In the genomic region with DNA sequence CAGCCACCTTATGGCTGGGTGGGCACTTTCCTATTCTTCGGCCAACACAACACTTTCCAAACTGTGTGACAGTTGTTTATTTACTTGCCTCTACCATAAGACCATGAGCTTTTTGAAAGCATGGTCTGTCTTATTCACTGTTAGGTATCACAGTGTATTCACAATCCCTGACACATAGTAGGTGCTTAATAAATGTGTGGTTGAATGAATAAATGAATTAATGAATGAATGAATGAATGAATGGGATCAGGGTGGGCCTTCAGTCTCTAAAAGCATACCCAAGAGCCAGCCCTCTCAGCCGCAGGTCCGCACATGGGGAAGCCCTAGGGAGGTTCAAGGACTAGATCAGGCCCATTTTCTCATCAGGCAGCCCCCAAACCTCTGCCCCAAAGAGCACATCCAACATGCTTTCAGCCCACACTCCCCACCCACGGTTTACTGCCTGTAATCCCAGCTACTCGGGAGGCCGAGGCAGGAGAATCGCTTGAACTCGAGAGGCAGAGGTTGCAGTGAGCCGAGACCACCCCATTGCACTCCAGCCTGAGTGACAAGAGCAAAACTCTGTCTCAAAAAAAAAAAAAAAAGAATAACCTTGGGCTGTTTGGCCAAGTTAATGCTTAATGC, we compare ENCODE assay signal across 20 cellular contexts.
DNase-seq lines count a peak whose midpoint lies in the region; ATAC-seq, FAIRE-seq and TF ChIP-seq lines count a peak whose summit lies in the region.
"Had no signal": no experiment of that assay in that cellular context is flagged by ENCODE, and none has a peak within 500 bp of the region (broad histone marks: within the 10 kb centered on the region; RNA-seq: fewer than 3 reads in every experiment).

No MANE protein-coding gene starts in this region.

- H2AFZ ChIP-seq in PC-9 = no peak overlapping the region

- DNase-seq in activated CD8-positive, alpha-beta memory T cell treated with anti-CD3 and anti-CD28 coated beads for 24 hours = peak; percentile 37
- DNase-seq in activated CD8-positive, alpha-beta memory T cell treated with anti-CD3 and anti-CD28 coated beads, Interleukin-2, amount 50 U/mL, for 4 hours = no peak
- no peak for DNase-seq in PC-9
- no peak for DNase-seq in kidney
- DNase-seq in small intestine = no peak
- DNase-seq in stimulated activated CD4-positive, alpha-beta T cell treated with anti-CD3 and anti-CD28 coated beads, Interleukin-4, amount 100 ng/mL, for 1 hour = no peak
- no peak for DNase-seq in activated CD4-positive, alpha-beta T cell treated with anti-CD3 and anti-CD28 coated beads for 1 hour
- DNase-seq: BE2C; dorsolateral prefrontal cortex; foreskin melanocyte; natural killer cell; NCI-H1092 treated with DMSO at 0.1 percent for 48 hours; NCI-H2029; NK-92 treated with Interleukin-12 subunit alpha and Interleukin-12 subunit beta, amount 100 ng/mL, for 24 hours; stimulated activated CD4-positive, alpha-beta T cell treated with anti-CD3 and anti-CD28 coated beads, Interleukin-4, amount 100 ng/mL, for 24 hours; T1000 had no signal

- CTCF ChIA-PET in PC-9 (lab: Charles Lee) = interaction anchor here (0.7 to 1.0 kb wide), 2 partner anchors 20 to 70 kb away, joined by 3 read pairs; no protein-coding TSS in a partner anchor

- no peaks in the 10 kb centered on the region for H3K79me2 ChIP-seq in PC-9 (ENCODE audit: low read depth)

- H3K27me3 ChIP-seq in PC-9 (ENCODE audit: insufficient read depth, low read depth) = no peaks in the 10 kb centered on the region
- H3K27me3 ChIP-seq in small intestine (ENCODE audit: control insufficient read depth in 2 of 2, insufficient read depth in 2 of 2, low read length in 2 of 2) = no peaks in the 10 kb centered on the region
- H3K27me3 ChIP-seq: adrenal gland, BE2C, dorsolateral prefrontal cortex had no signal

- no peaks in the 10 kb centered on the region for H3K9me2 ChIP-seq in PC-9 (ENCODE audit: insufficient read depth)

- peak overlapping the region; percentile 55 for H3K27ac ChIP-seq in PC-9
- peak overlapping the region; percentile 35 to 82 for H3K27ac ChIP-seq in kidney (ENCODE audit: low read depth in 2 of 2, low read length in 2 of 2)
- peak overlapping the region; percentile 43 to 78 for H3K27ac ChIP-seq in small intestine (ENCODE audit: low read depth in 1 of 2, low read length in 1 of 2)
- H3K27ac ChIP-seq: prostate gland had no signal

- H3K4me3 ChIP-seq in PC-9 (no peak overlapping the region), kidney (ENCODE audit: low read length in 2 of 2) (no peak overlapping the region), small intestine (ENCODE audit: low read depth in 1 of 2, low read length in 2 of 2) (no peak overlapping the region)
- H3K4me3 ChIP-seq: adrenal gland, dorsolateral prefrontal cortex, prostate gland had no signal

- H3K4me2 ChIP-seq in PC-9 = peak overlapping the region; percentile 42; the same call in 1 of the 2 replicates

- BruUV-seq in PC-9 (replicated peaks; lab: Mats Ljungman, UMichigan) = no TSS peak

- no peaks in the 10 kb centered on the region for H4K20me1 ChIP-seq in PC-9 (ENCODE audit: insufficient read depth)

- H3K9ac ChIP-seq in kidney (ENCODE audit: low read length in 2 of 2) = no peak overlapping the region

- no peak for ATAC-seq in HG02938 (IDR thresholded peaks at IDR 0.05; ENCODE audit: unreplicated experiment)
- ATAC-seq: HCT116, natural killer cell had no signal

- intact Hi-C loops in PC-9 (cut with micrococcal nuclease; ENCODE audit: unreplicated experiment) = loop anchor here (10.0 kb wide), 1 partner anchor 847 kb away; a partner anchor contains a TSS
- intact Hi-C loops in kidney (cut with DNase I) = no loop called here

- H3K4me1 ChIP-seq in PC-9 (replicated peaks; ENCODE audit: insufficient read depth) = peaks cover 48% of the 10 kb centered on the region
- peaks cover 19 to 25% of the 10 kb centered on the region in 2 donors for H3K4me1 ChIP-seq in kidney (ENCODE audit: control insufficient read depth in 1 of 2, insufficient read depth in 1 of 2, low read depth in 1 of 2, low read length in 2 of 2)
- H3K4me1 ChIP-seq in small intestine (ENCODE audit: control insufficient read depth in 2 of 2, insufficient read depth in 1 of 2, low read depth in 1 of 2, low read length in 1 of 2) = peaks cover 0 to 7% of the 10 kb centered on the region in 2 donors
- H3K4me1 ChIP-seq: prostate gland had no signal

- H3K36me3 ChIP-seq in PC-9 (ENCODE audit: low read depth) = no peaks in the 10 kb centered on the region
- no peaks in the 10 kb centered on the region for H3K36me3 ChIP-seq in kidney (ENCODE audit: control insufficient read depth in 1 of 2, insufficient read depth in 2 of 2, low read length in 2 of 2)
- H3K36me3 ChIP-seq in small intestine (ENCODE audit: control insufficient read depth in 2 of 2, insufficient read depth in 2 of 2, low read length in 2 of 2) = no peaks in the 10 kb centered on the region
- H3K36me3 ChIP-seq: adrenal gland, BE2C, prostate gland had no signal

- 39 to 68% (median 55%) methylated on average over 9 of the region's 9 CpGs for WGBS in small intestine, 3 donors

- no peak for FAIRE-seq in kidney (lab: Jason Lieb, UNC)
- FAIRE-seq in small intestine (lab: Jason Lieb, UNC) = no peak

- peaks cover 14% of the 10 kb centered on the region; the same call in 1 of the 2 replicates for H3F3A ChIP-seq in PC-9 (ENCODE audit: insufficient read depth, low read depth)

- POLR2A ChIA-PET in PC-9 (lab: Charles Lee; ENCODE audit: unreplicated experiment) = interaction anchor here (0.6 to 1.0 kb wide), 3 partner anchors 20 to 350 kb away, joined by 3 to 11 read pairs (median 4); no protein-coding TSS in a partner anchor

- no peak for TF ChIP-seq CTCF in PC-9 (conservative IDR thresholded peaks at IDR 0.05)
- TF ChIP-seq CTCF in kidney (IDR thresholded peaks at IDR 0.05; ENCODE audit: borderline replicate concordance, extremely low read depth, insufficient read depth) = no peak

- H3K9me3 ChIP-seq in PC-9 (ENCODE audit: insufficient read depth, low read depth) (no peaks in the 10 kb centered on the region), kidney (ENCODE audit: control insufficient read depth in 1 of 2, low read length in 2 of 2) (no peaks in the 10 kb centered on the region), small intestine (ENCODE audit: control insufficient read depth, low read depth) (no peaks in the 10 kb centered on the region)
- H3K9me3 ChIP-seq: adrenal gland, BE2C, prostate gland had no signal
